Comparison of ENCODE assay signal across 8 cellular contexts in the genomic region with DNA sequence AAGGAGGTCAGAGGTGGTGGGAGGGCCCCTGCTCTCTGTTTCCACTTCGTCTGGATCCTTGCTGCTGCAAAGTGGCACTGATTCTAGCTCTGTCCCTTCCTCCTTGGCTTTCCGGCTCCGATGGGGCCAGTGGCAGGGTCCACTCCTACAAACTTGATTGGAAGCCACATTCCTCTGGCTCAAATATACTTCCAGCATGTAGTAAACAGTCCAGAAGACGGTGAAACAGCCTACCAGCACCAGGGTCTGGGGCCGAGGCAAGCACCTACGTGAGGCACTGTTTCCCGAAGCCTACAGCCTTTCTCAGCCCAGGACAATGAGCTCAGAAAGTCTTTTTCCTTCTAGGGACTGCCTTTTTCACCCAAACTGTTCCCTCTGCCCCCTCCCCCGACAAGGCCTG. TPM values are rescaled to one million over a fixed set of nuclear protein-coding genes. Genes with fewer than 3 reads are reported as not detected.
DNase-seq lines count a peak whose midpoint lies in the region; ATAC-seq, FAIRE-seq and TF ChIP-seq lines count a peak whose summit lies in the region.
"Not testable (repeated sequence)": the region's sequence is repeated elsewhere in the genome, so short reads cannot be mapped to it uniquely, and the experiment has no call there.

No MANE protein-coding gene starts in this region.

- not testable (repeated sequence) for H3K9ac ChIP-seq in IMR-90 (ENCODE audit: low read depth, low read length); GM12878 (ENCODE audit: control insufficient read depth, insufficient read depth, low read length); mesenchymal stem cell (ENCODE audit: low read length)

- TF ChIP-seq CTCF in IMR-90 (conservative IDR thresholded peaks at IDR 0.05; ENCODE audit: low read depth, low read length); GM12878 (IDR thresholded peaks at IDR 0.05 in 2 of 3, conservative IDR thresholded peaks at IDR 0.05 in 1 of 3; ENCODE audit: control insufficient read depth in 2 of 3, extremely low read depth in 1 of 3, insufficient read depth in 1 of 3, low read depth in 3 of 3, low read length in 3 of 3); fibroblast of pulmonary artery (IDR thresholded peaks at IDR 0.05; ENCODE audit: low read length, missing control alignments); nephron progenitor cell (IDR thresholded peaks at IDR 0.05); sigmoid colon (IDR thresholded peaks at IDR 0.05); uterus (IDR thresholded peaks at IDR 0.05): not testable (repeated sequence)

- H3K27me3 ChIP-seq in IMR-90 (ENCODE audit: control insufficient read depth, insufficient read depth, low read length); GM12878 (replicated peaks in 1 of 2; ENCODE audit: control insufficient read depth in 2 of 2, insufficient read depth in 2 of 2, low read length in 1 of 2); mesenchymal stem cell (ENCODE audit: control insufficient read depth in 1 of 2, insufficient read depth in 1 of 2, low read length in 2 of 2); sigmoid colon; uterus: not testable (repeated sequence)

- ATAC-seq in IMR-90 (ENCODE audit: low read depth); GM12878: not testable (repeated sequence)

- not testable (repeated sequence) for H4K91ac ChIP-seq in IMR-90 (ENCODE audit: insufficient read depth, low read depth, low read length); mesenchymal stem cell (ENCODE audit: low read length)

- H2BK120ac ChIP-seq in IMR-90 (ENCODE audit: low read depth, low read length); mesenchymal stem cell (ENCODE audit: low read depth, low read length): not testable (repeated sequence)

- intact Hi-C loops in IMR-90 (cut with micrococcal nuclease); sigmoid colon (cut with DNase I); uterus (cut with DNase I; ENCODE audit: low total_unique reads): not testable (repeated sequence)
- intact Hi-C loops in GM12878 (cut with micrococcal nuclease; ENCODE audit: unreplicated experiment) = loop anchor here (5.0 kb wide), 1 partner anchor 74 kb away; no protein-coding TSS in a partner anchor

- not testable (repeated sequence) for H3K27ac ChIP-seq in IMR-90 (ENCODE audit: insufficient read depth, low read length); GM12878 (ENCODE audit: control insufficient read depth, insufficient read depth)
- H3K27ac ChIP-seq in mesenchymal stem cell (ENCODE audit: low read length, poor library complexity, severe bottlenecking) (peak overlapping the region; percentile 9), sigmoid colon (peak overlapping the region; percentile 76 to 97 (median 92)), uterus (peak overlapping the region; percentile 59 to 80)

- WGBS in IMR-90 (ENCODE audit: extremely low coverage in 2 of 2, insufficient read length in 1 of 2), 2 experiments = 90% methylated on average over 6 of the region's 8 CpGs; no CpG with 5 or more reads in 1 of the 2 experiments
- WGBS in GM12878 (ENCODE audit: insufficient coverage, insufficient replicate concordance, low lambda C conversion rate, missing lambda C conversion rate) = 78% methylated on average over 7 of the region's 8 CpGs
- 86% methylated on average over 6 of the region's 8 CpGs for WGBS in mesenchymal stem cell
- WGBS in sigmoid colon, 2 donors = 86 to 88% methylated on average over 8 of the region's 8 CpGs

- SMC1A ChIA-PET in GM12878 (lab: Charles Lee; ENCODE audit: uncharacterized antibody, unreplicated experiment) = not testable (repeated sequence)

- not testable (repeated sequence) for H2AK5ac ChIP-seq in IMR-90 (ENCODE audit: low read depth, low read length); mesenchymal stem cell (ENCODE audit: low read length, severe bottlenecking)

- H3K4ac ChIP-seq in IMR-90 (ENCODE audit: low read depth, low read length) = peak overlapping the region; percentile 50
- not testable (repeated sequence) for H3K4ac ChIP-seq in mesenchymal stem cell (ENCODE audit: low read depth in 1 of 2, low read length in 2 of 2)

- H3K36me3 ChIP-seq in IMR-90 (ENCODE audit: control insufficient read depth, insufficient read depth, low read length) (peaks cover 45% of the 10 kb centered on the region), mesenchymal stem cell (ENCODE audit: control insufficient read depth in 1 of 2, insufficient read depth in 2 of 2, low read depth in 1 of 2, low read length in 2 of 2) (peaks cover 28 to 51% of the 10 kb centered on the region in 2 experiments), sigmoid colon (peaks cover 34 to 49% (median 36%) of the 10 kb centered on the region in 4 donors)
- H3K36me3 ChIP-seq in GM12878 (ENCODE audit: control insufficient read depth in 2 of 2, insufficient read depth in 2 of 2, low read length in 1 of 2); uterus: not testable (repeated sequence)

- POLR2A ChIA-PET in IMR-90 (lab: Charles Lee; ENCODE audit: unreplicated experiment); GM12878 (lab: Charles Lee): not testable (repeated sequence)

- not testable (repeated sequence) for TF ChIP-seq POLR2A in GM12891 (IDR thresholded peaks at IDR 0.05; ENCODE audit: low read depth, low read length); IMR-90 (IDR thresholded peaks at IDR 0.05; ENCODE audit: low read depth, low read length); GM12878 (IDR thresholded peaks at IDR 0.05; ENCODE audit: low read depth, low read length); sigmoid colon (IDR thresholded peaks at IDR 0.05); uterus (IDR thresholded peaks at IDR 0.05)

- not testable (repeated sequence) for DNase-seq in GM12891 (ENCODE audit: insufficient read length, low spot score); IMR-90; GM12878 (ENCODE audit: low read depth, low spot score); mesenchymal stem cell; nephron progenitor cell; sigmoid colon; uterus
- DNase-seq in fibroblast of pulmonary artery (ENCODE audit: low read depth) = peak; percentile 20

- H4K8ac ChIP-seq in IMR-90 (ENCODE audit: low read depth in 2 of 2, low read length in 2 of 2); mesenchymal stem cell (ENCODE audit: low read length): not testable (repeated sequence)

- peaks cover 43% of the 10 kb centered on the region for H3K4me1 Mint-ChIP-seq in nephron progenitor cell

- not testable (repeated sequence) for TF ChIP-seq RAD21 in IMR-90 (IDR thresholded peaks at IDR 0.05; ENCODE audit: low read length); GM12878 (IDR thresholded peaks at IDR 0.05; ENCODE audit: insufficient read depth, low read depth, low read length)

- H3K4me3 Mint-ChIP-seq in nephron progenitor cell = not testable (repeated sequence)

- H3K27ac Mint-ChIP-seq in nephron progenitor cell = peak overlapping the region; percentile 95

- H3K14ac ChIP-seq in IMR-90 (replicated peaks; ENCODE audit: low read depth, low read length); mesenchymal stem cell (ENCODE audit: low read length in 2 of 2): not testable (repeated sequence)

- H3K9me1 ChIP-seq in IMR-90 (ENCODE audit: insufficient read depth, low read length) = peaks cover 19% of the 10 kb centered on the region

- H3K9me3 Mint-ChIP-seq in nephron progenitor cell = not testable (repeated sequence)

- BruUV-seq in IMR-90 (replicated peaks; lab: Mats Ljungman, UMichigan) = not testable (repeated sequence)
- TSS peak; percentile 49 for BruUV-seq in GM12878 (replicated peaks; lab: Mats Ljungman, UMichigan)

- dilution Hi-C loops in IMR-90 (cut with HindIII; ENCODE audit: low sequenced_read_pairs, unreplicated experiment) = not testable (repeated sequence)

- H4K20me1 ChIP-seq in IMR-90 (ENCODE audit: insufficient read depth, low read length) = peaks cover 43% of the 10 kb centered on the region
- not testable (repeated sequence) for H4K20me1 ChIP-seq in GM12878 (ENCODE audit: control insufficient read depth, insufficient read depth)

- peaks cover 33% of the 10 kb centered on the region for H3K4me1 ChIP-seq in IMR-90 (ENCODE audit: control insufficient read depth, insufficient read depth, low read length)
- H3K4me1 ChIP-seq in GM12878 (ENCODE audit: control insufficient read depth, insufficient read depth, low read length) = not testable (repeated sequence)
- H3K4me1 ChIP-seq in mesenchymal stem cell (ENCODE audit: control insufficient read depth, insufficient read depth, low read depth, low read length) = peaks cover 37% of the 10 kb centered on the region
- peaks cover 0 to 40% (median 31%) of the 10 kb centered on the region in 4 donors for H3K4me1 ChIP-seq in sigmoid colon
- peaks cover 0 to 12% of the 10 kb centered on the region in 2 donors for H3K4me1 ChIP-seq in uterus

- H3K18ac ChIP-seq in IMR-90 (ENCODE audit: low read depth, low read length); mesenchymal stem cell (ENCODE audit: low read depth in 1 of 2, low read length in 2 of 2): not testable (repeated sequence)

- in situ Hi-C loops in IMR-90 (cut with MboI; ENCODE audit: low sequenced_read_pairs) = not testable (repeated sequence)
- in situ Hi-C loops in GM12878 (cut with MboI) = loop anchor here (5.0 kb wide), 1 partner anchor 74 kb away; no protein-coding TSS in a partner anchor

- not testable (repeated sequence) for H2BK15ac ChIP-seq in IMR-90 (ENCODE audit: low read depth, low read length); mesenchymal stem cell (ENCODE audit: low read depth, poor library complexity, severe bottlenecking)

- H3K56ac ChIP-seq in IMR-90 (ENCODE audit: extremely low read depth, insufficient read depth, low read length) = not testable (repeated sequence)

- H3K79me2 ChIP-seq in GM12878 (ENCODE audit: control insufficient read depth, insufficient read depth, low read length) = not testable (repeated sequence)

- not testable (repeated sequence) for H3K23ac ChIP-seq in IMR-90 (ENCODE audit: low read depth, low read length); mesenchymal stem cell (ENCODE audit: low read length in 2 of 2)

- RAD21 ChIA-PET in GM12878 (lab: Charles Lee; ENCODE audit: unreplicated experiment) = not testable (repeated sequence)

- H3K79me1 ChIP-seq in IMR-90 (ENCODE audit: low read depth in 1 of 2, low read length in 2 of 2) = peaks cover 20 to 44% of the 10 kb centered on the region in 2 experiments
- not testable (repeated sequence) for H3K79me1 ChIP-seq in mesenchymal stem cell (replicated peaks; ENCODE audit: low read length, poor library complexity, severe bottlenecking)

- H4K5ac ChIP-seq in IMR-90 (ENCODE audit: low read depth, low read length) = not testable (repeated sequence)

- not testable (repeated sequence) for H3K27me3 Mint-ChIP-seq in nephron progenitor cell (ENCODE audit: low read depth, poor library complexity)

- H2BK12ac ChIP-seq in mesenchymal stem cell (ENCODE audit: low read length in 2 of 2) = not testable (repeated sequence)

- H3K36me3 Mint-ChIP-seq in nephron progenitor cell (ENCODE audit: low read depth) = peaks cover 25% of the 10 kb centered on the region

- H2AFZ ChIP-seq in IMR-90 (replicated peaks; ENCODE audit: low read length, poor library complexity); GM12878 (ENCODE audit: control insufficient read depth, low read depth, low read length); mesenchymal stem cell (ENCODE audit: low read depth, low read length): not testable (repeated sequence)

- not testable (repeated sequence) for H3K4me3 ChIP-seq in IMR-90 (ENCODE audit: insufficient read depth, low read depth, low read length); GM12878; fibroblast of pulmonary artery (replicated peaks; ENCODE audit: low read depth, low read length); mesenchymal stem cell (ENCODE audit: insufficient read depth in 1 of 2, low read depth in 1 of 2, low read length in 2 of 2); sigmoid colon; uterus

- H2AK9ac ChIP-seq in IMR-90 (replicated peaks; ENCODE audit: low read depth, low read length, poor library complexity) = not testable (repeated sequence)

- H3K9me3 ChIP-seq in IMR-90 (ENCODE audit: control insufficient read depth, insufficient read depth, low read length); GM12878 (replicated peaks; ENCODE audit: control insufficient read depth, insufficient read depth, low read length); mesenchymal stem cell (ENCODE audit: control insufficient read depth, low read length); sigmoid colon; uterus: not testable (repeated sequence)

- not testable (repeated sequence) for H2BK5ac ChIP-seq in IMR-90 (ENCODE audit: low read depth, low read length, poor library complexity, severe bottlenecking); mesenchymal stem cell (ENCODE audit: low read depth, low read length, poor library complexity, severe bottlenecking)

- peak; percentile 5 for FAIRE-seq in GM12891 (lab: Jason Lieb, UNC)
- FAIRE-seq in GM12878 (lab: Jason Lieb, UNC) = not testable (repeated sequence)

- not testable (repeated sequence) for TF ChIP-seq EP300 in GM12878 (IDR thresholded peaks at IDR 0.05; ENCODE audit: borderline replicate concordance in 1 of 2, control insufficient read depth in 1 of 2, low read depth in 2 of 2, low read length in 2 of 2); sigmoid colon (IDR thresholded peaks at IDR 0.05)

- H3K4me2 ChIP-seq in IMR-90 (ENCODE audit: low read depth, low read length); GM12878 (ENCODE audit: control insufficient read depth, insufficient read depth); mesenchymal stem cell (ENCODE audit: low read length, poor library complexity, severe bottlenecking): not testable (repeated sequence)

- H2BK20ac ChIP-seq in IMR-90 (ENCODE audit: low read depth, low read length) = not testable (repeated sequence)

- CTCF ChIA-PET in IMR-90 (lab: Yijun Ruan, JAX); GM12878 (lab: Yijun Ruan, JAX): not testable (repeated sequence)

RNA-seq across cellular contexts. Expression of a gene that starts 6.9 kb away (rescaled TPM):
- polyA plus RNA-seq in GM12891 (2012; ENCODE audit: low read depth, missing spikeins) = 2.8 TPM
- total RNA-seq in IMR-90 (2012; rRNA removed) = 1,558 and 2,558 TPM in 2 replicates
- 3,760 and 3,780 TPM in 2 replicates for polyA plus RNA-seq in IMR-90 (2012; rRNA removed)
- polyA plus RNA-seq in IMR-90 (2012; cell fraction: cytosol; rRNA removed) = 3,517 and 4,395 TPM in 2 replicates
- 1,556 and 1,814 TPM in 2 replicates for polyA plus RNA-seq in IMR-90 (2012; cell fraction: nucleus; rRNA removed; ENCODE audit: low replicate concordance)
- total RNA-seq in GM12878 (2013; cell fraction: nucleolus; rRNA removed) = 17.4 and 21.3 TPM in 2 replicates
- 1.9 and 2.0 TPM in 2 replicates for total RNA-seq in GM12878 (2014; rRNA removed)
- 1.5 and 1.6 TPM in 2 replicates for total RNA-seq in GM12878 (2014; rRNA removed; fragmentation: Illumina TruSeq; extraction: Trizol)
- 3.9 and 4.6 TPM in 2 replicates for total RNA-seq in GM12878 (2021)
- 2.9 TPM for polyA plus RNA-seq in GM12878 (2011; ENCODE audit: low read depth)
- polyA plus RNA-seq in GM12878 (2011; rRNA removed) = 3.5 and 3.9 TPM in 2 replicates
- 1.2 and 1.9 TPM in 2 replicates for polyA plus RNA-seq in GM12878 (2011; cell fraction: cytosol; rRNA removed)
- polyA plus RNA-seq in GM12878 (2011; cell fraction: nucleus; rRNA removed) = 36.5 and 46.4 TPM in 2 replicates
- polyA plus RNA-seq in GM12878 (2012) = 4.4 and 6.2 TPM in 2 replicates
- 1.9 and 4.8 TPM in 2 replicates for polyA plus RNA-seq in GM12878 (2014; fragmentation: Illumina TruSeq; extraction: Trizol)
- polyA plus RNA-seq in GM12878 (2014; fragmentation: Nextera tagmentation; extraction: Ambion mirVana) = 1 to 10 TPM in 1 of 2 experiments, under 1 TPM in 1; 0.26 to 1.0 TPM
- polyA plus RNA-seq in GM12878 (2014; rRNA removed) = 3.6 and 4.0 TPM in 2 replicates
- 1 to 10 TPM in 1 of 2 experiments, under 1 TPM in 1; 0.68 to 1.2 TPM for polyA plus RNA-seq in GM12878 (2016; fragmentation: Nextera tagmentation; extraction: Ambion mirVana)
- polyA minus RNA-seq in GM12878 (2011; rRNA and poly(A)+ RNA removed) = 1.3 and 1.5 TPM in 2 replicates
- 1.3 TPM in 1 of 2 replicates, not detected in the other for polyA minus RNA-seq in GM12878 (2011; cell fraction: cytosol; rRNA and poly(A)+ RNA removed)
- 3.6 and 4.8 TPM in 2 replicates for polyA minus RNA-seq in GM12878 (2011; cell fraction: nucleus; rRNA and poly(A)+ RNA removed)
- polyA plus RNA-seq in mesenchymal stem cell (2013, experiment 1 of 2) = 563 TPM
- 558 TPM for polyA plus RNA-seq in mesenchymal stem cell (2013, experiment 2 of 2)
- total RNA-seq in sigmoid colon = over 10,000 TPM in 3 of 4 donors, 1,000 to 10,000 TPM in 1; 6,854 to 14,048 (median 12,596) TPM
- 1,000 to 10,000 TPM in 1 of 3 donors, 100 to 1,000 TPM in 2; 112 to 1,100 (median 337) TPM for polyA plus RNA-seq in sigmoid colon
- total RNA-seq in uterus = 1,000 to 10,000 TPM; 1,588 to 9,854 (median 3,936) TPM

RNA-seq across cellular contexts. Expression of a gene that starts 25.8 kb away (rescaled TPM):
- 30.6 TPM for polyA plus RNA-seq in GM12891 (2012; ENCODE audit: low read depth, missing spikeins)
- total RNA-seq in IMR-90 (2012; rRNA removed) (35.8 and 36.7 TPM in 2 replicates), GM12878 (2014; rRNA removed) (55.7 and 59.3 TPM in 2 replicates), GM12878 (2014; rRNA removed; fragmentation: Illumina TruSeq; extraction: Trizol) (38.3 and 42.5 TPM in 2 replicates), GM12878 (2021) (69.8 and 81.5 TPM in 2 replicates), sigmoid colon (10 to 100 TPM; 22.1 to 55.1 (median 31.1) TPM), uterus (10 to 100 TPM; 23.3 to 78.9 (median 35.3) TPM)
- polyA plus RNA-seq in IMR-90 (2012; rRNA removed) (48.4 and 54.3 TPM in 2 replicates), GM12878 (2011; rRNA removed) (29.5 and 45.9 TPM in 2 replicates), GM12878 (2014; fragmentation: Illumina TruSeq; extraction: Trizol) (42.5 and 61.2 TPM in 2 replicates), GM12878 (2014; fragmentation: Nextera tagmentation; extraction: Ambion mirVana) (1 to 10 TPM; 5.5 to 5.7 TPM), GM12878 (2014; rRNA removed) (68.0 and 73.0 TPM in 2 replicates), GM12878 (2016; fragmentation: Nextera tagmentation; extraction: Ambion mirVana) (10 to 100 TPM; 51.4 to 51.8 TPM), sigmoid colon (100 to 1,000 TPM in 1 of 3 donors, 10 to 100 TPM in 2; 18.0 to 116 (median 21.7) TPM)
- polyA plus RNA-seq in IMR-90 (2012; cell fraction: cytosol; rRNA removed) = 30.1 and 48.3 TPM in 2 replicates
- polyA plus RNA-seq in IMR-90 (2012; cell fraction: nucleus; rRNA removed; ENCODE audit: low replicate concordance) = 117 and 148 TPM in 2 replicates
- total RNA-seq in GM12878 (2013; cell fraction: nucleolus; rRNA removed) = 171 and 196 TPM in 2 replicates
- polyA plus RNA-seq in GM12878 (2011; ENCODE audit: low read depth) = 17.2 TPM
- polyA plus RNA-seq in GM12878 (2011; cell fraction: cytosol; rRNA removed) = 46.3 and 62.0 TPM in 2 replicates
- 237 and 245 TPM in 2 replicates for polyA plus RNA-seq in GM12878 (2011; cell fraction: nucleus; rRNA removed)
- 29.4 and 40.0 TPM in 2 replicates for polyA plus RNA-seq in GM12878 (2012)
- 40.2 and 61.4 TPM in 2 replicates for polyA minus RNA-seq in GM12878 (2011; rRNA and poly(A)+ RNA removed)
- 11.6 and 20.1 TPM in 2 replicates for polyA minus RNA-seq in GM12878 (2011; cell fraction: cytosol; rRNA and poly(A)+ RNA removed)
- 34.6 and 60.9 TPM in 2 replicates for polyA minus RNA-seq in GM12878 (2011; cell fraction: nucleus; rRNA and poly(A)+ RNA removed)
- polyA plus RNA-seq in mesenchymal stem cell (2013, experiment 1 of 2) = 18.3 TPM
- 17.5 TPM for polyA plus RNA-seq in mesenchymal stem cell (2013, experiment 2 of 2)

RNA-seq across cellular contexts. Expression of a gene that starts 26.4 kb away (rescaled TPM):
- 7.1 TPM for polyA plus RNA-seq in GM12891 (2012; ENCODE audit: low read depth, missing spikeins)
- 7.5 and 7.9 TPM in 2 replicates for total RNA-seq in IMR-90 (2012; rRNA removed)
- 14.8 and 16.1 TPM in 2 replicates for polyA plus RNA-seq in IMR-90 (2012; rRNA removed)
- polyA plus RNA-seq in IMR-90 (2012; cell fraction: cytosol; rRNA removed) = 5.5 and 11.0 TPM in 2 replicates
- polyA plus RNA-seq in IMR-90 (2012; cell fraction: nucleus; rRNA removed; ENCODE audit: low replicate concordance) = 18.9 and 25.0 TPM in 2 replicates
- total RNA-seq in GM12878 (2013; cell fraction: nucleolus; rRNA removed) = 37.6 and 40.7 TPM in 2 replicates
- total RNA-seq in GM12878 (2014; rRNA removed) = 6.0 and 7.0 TPM in 2 replicates
- 8.2 and 8.3 TPM in 2 replicates for total RNA-seq in GM12878 (2014; rRNA removed; fragmentation: Illumina TruSeq; extraction: Trizol)
- 15.2 and 16.8 TPM in 2 replicates for total RNA-seq in GM12878 (2021)
- polyA plus RNA-seq in GM12878 (2011; ENCODE audit: low read depth) = 7.2 TPM
- 10.0 and 12.7 TPM in 2 replicates for polyA plus RNA-seq in GM12878 (2011; rRNA removed)
- polyA plus RNA-seq in GM12878 (2011; cell fraction: cytosol; rRNA removed) = 10.7 and 12.7 TPM in 2 replicates
- 41.4 and 45.4 TPM in 2 replicates for polyA plus RNA-seq in GM12878 (2011; cell fraction: nucleus; rRNA removed)
- 6.9 and 11.4 TPM in 2 replicates for polyA plus RNA-seq in GM12878 (2012)
- polyA plus RNA-seq in GM12878 (2014; fragmentation: Illumina TruSeq; extraction: Trizol) = 13.8 and 19.9 TPM in 2 replicates
- polyA plus RNA-seq in GM12878 (2014; fragmentation: Nextera tagmentation; extraction: Ambion mirVana) = 1 to 10 TPM; 4.8 to 6.2 TPM
- 8.2 and 11.4 TPM in 2 replicates for polyA plus RNA-seq in GM12878 (2014; rRNA removed)
- polyA plus RNA-seq in GM12878 (2016; fragmentation: Nextera tagmentation; extraction: Ambion mirVana) = 10 to 100 TPM; 12.8 to 15.3 TPM
- polyA minus RNA-seq in GM12878 (2011; rRNA and poly(A)+ RNA removed) = 21.2 and 28.2 TPM in 2 replicates
- polyA minus RNA-seq in GM12878 (2011; cell fraction: cytosol; rRNA and poly(A)+ RNA removed) = 6.9 and 7.5 TPM in 2 replicates
- 14.5 and 22.1 TPM in 2 replicates for polyA minus RNA-seq in GM12878 (2011; cell fraction: nucleus; rRNA and poly(A)+ RNA removed)
- 13.9 TPM for polyA plus RNA-seq in mesenchymal stem cell (2013, experiment 1 of 2)
- 13.3 TPM for polyA plus RNA-seq in mesenchymal stem cell (2013, experiment 2 of 2)
- 10 to 100 TPM; 11.1 to 23.8 (median 12.8) TPM for total RNA-seq in sigmoid colon
- 10 to 100 TPM in 2 of 3 donors, 1 to 10 TPM in 1; 6.2 to 12.0 (median 10.2) TPM for polyA plus RNA-seq in sigmoid colon
- total RNA-seq in uterus = 10 to 100 TPM in 2 of 4 donors, 1 to 10 TPM in 2; 4.4 to 38.6 (median 11.4) TPM

RNA-seq across cellular contexts. Expression of a gene that starts 27.6 kb away (rescaled TPM):
- polyA plus RNA-seq in GM12891 (2012; ENCODE audit: low read depth, missing spikeins) = 11.1 TPM
- total RNA-seq in IMR-90 (2012; rRNA removed) = 6.7 and 7.3 TPM in 2 replicates
- 29.7 and 30.3 TPM in 2 replicates for polyA plus RNA-seq in IMR-90 (2012; rRNA removed)
- polyA plus RNA-seq in IMR-90 (2012; cell fraction: cytosol; rRNA removed) = 13.2 and 30.9 TPM in 2 replicates
- polyA plus RNA-seq in IMR-90 (2012; cell fraction: nucleus; rRNA removed; ENCODE audit: low replicate concordance) = 68.9 and 117 TPM in 2 replicates
- total RNA-seq in GM12878 (2013; cell fraction: nucleolus; rRNA removed) = 135 and 149 TPM in 2 replicates
- total RNA-seq in GM12878 (2014; rRNA removed) = 9.1 and 11.6 TPM in 2 replicates
- total RNA-seq in GM12878 (2014; rRNA removed; fragmentation: Illumina TruSeq; extraction: Trizol) = 8.4 and 9.0 TPM in 2 replicates
- total RNA-seq in GM12878 (2021) = 20.7 and 23.9 TPM in 2 replicates
- 13.0 TPM for polyA plus RNA-seq in GM12878 (2011; ENCODE audit: low read depth)
- 9.5 and 20.7 TPM in 2 replicates for polyA plus RNA-seq in GM12878 (2011; rRNA removed)
- 17.4 and 19.1 TPM in 2 replicates for polyA plus RNA-seq in GM12878 (2011; cell fraction: cytosol; rRNA removed)
- polyA plus RNA-seq in GM12878 (2011; cell fraction: nucleus; rRNA removed) = 132 and 186 TPM in 2 replicates
- polyA plus RNA-seq in GM12878 (2012) = 23.5 and 23.6 TPM in 2 replicates
- 12.7 and 16.3 TPM in 2 replicates for polyA plus RNA-seq in GM12878 (2014; fragmentation: Illumina TruSeq; extraction: Trizol)
- polyA plus RNA-seq in GM12878 (2014; fragmentation: Nextera tagmentation; extraction: Ambion mirVana) = 1 to 10 TPM; 4.9 to 5.7 TPM
- 16.5 and 19.3 TPM in 2 replicates for polyA plus RNA-seq in GM12878 (2014; rRNA removed)
- 1 to 10 TPM; 5.4 to 6.8 TPM for polyA plus RNA-seq in GM12878 (2016; fragmentation: Nextera tagmentation; extraction: Ambion mirVana)
- polyA minus RNA-seq in GM12878 (2011; rRNA and poly(A)+ RNA removed) = 30.9 and 35.5 TPM in 2 replicates
- 8.3 and 11.5 TPM in 2 replicates for polyA minus RNA-seq in GM12878 (2011; cell fraction: cytosol; rRNA and poly(A)+ RNA removed)
- 54.3 and 61.1 TPM in 2 replicates for polyA minus RNA-seq in GM12878 (2011; cell fraction: nucleus; rRNA and poly(A)+ RNA removed)
- polyA plus RNA-seq in mesenchymal stem cell (2013, experiment 1 of 2) = 32.2 TPM
- 32.8 TPM for polyA plus RNA-seq in mesenchymal stem cell (2013, experiment 2 of 2)
- 10 to 100 TPM; 20.7 to 50.7 (median 28.5) TPM for total RNA-seq in sigmoid colon
- polyA plus RNA-seq in sigmoid colon = 10 to 100 TPM in 2 of 3 donors, 1 to 10 TPM in 1; 7.6 to 33.1 (median 12.0) TPM
- 10 to 100 TPM in 3 of 4 donors, 1 to 10 TPM in 1; 6.4 to 91.3 (median 28.7) TPM for total RNA-seq in uterus

Comparison
In these comparisons a context has a peak if more than half of its experiments do, and no peak if none do; other contexts are left out.
1. RNA of a gene that starts 6.9 kb away (total RNA-seq): 6,854 to 14,048 TPM in sigmoid colon, 1,588 to 9,854 TPM in uterus and 1,558 to 2,558 TPM in IMR-90; 1.5 to 21.3 TPM in GM12878; every median in the first group is over 10 times any median in the second.